Comparison of ENCODE assay signal across 1 cellular context in genomic region chr19:44692379-44692721, GRCh38.
TF ChIP-seq lines count a peak whose summit lies in the region.

No MANE protein-coding gene starts in this region.

TF ChIP-seq in WTC11, 78 proteins besides CTCF, POLR2A, EP300 and RAD21 (continued from another document):
- no peak for TF ChIP-seq AR (CRISPR knock-in tag; IDR thresholded peaks at IDR 0.05)
- TF ChIP-seq ZNF396 (CRISPR knock-in tag; IDR thresholded peaks at IDR 0.05; ENCODE audit: borderline replicate concordance), result no peak
- TF ChIP-seq ELF4 (CRISPR knock-in tag; IDR thresholded peaks at IDR 0.05; ENCODE audit: low read depth), result no peak
- TF ChIP-seq TP53 (CRISPR knock-in tag; IDR thresholded peaks at IDR 0.05), result no peak
- TF ChIP-seq ERG (CRISPR knock-in tag; IDR thresholded peaks at IDR 0.05), result no peak
- no peak for TF ChIP-seq ZNF121 (CRISPR knock-in tag; IDR thresholded peaks at IDR 0.05)
- TF ChIP-seq EMX1 (CRISPR knock-in tag; IDR thresholded peaks at IDR 0.05), result no peak
- TF ChIP-seq TEAD4 (CRISPR knock-in tag; IDR thresholded peaks at IDR 0.05), result no peak
- no peak for TF ChIP-seq JUN (CRISPR knock-in tag; IDR thresholded peaks at IDR 0.05)
TF ChIP-seq in WTC11: peak in this region for 0.
